ENCODE assay signal across 21 cellular contexts in the genomic region with DNA sequence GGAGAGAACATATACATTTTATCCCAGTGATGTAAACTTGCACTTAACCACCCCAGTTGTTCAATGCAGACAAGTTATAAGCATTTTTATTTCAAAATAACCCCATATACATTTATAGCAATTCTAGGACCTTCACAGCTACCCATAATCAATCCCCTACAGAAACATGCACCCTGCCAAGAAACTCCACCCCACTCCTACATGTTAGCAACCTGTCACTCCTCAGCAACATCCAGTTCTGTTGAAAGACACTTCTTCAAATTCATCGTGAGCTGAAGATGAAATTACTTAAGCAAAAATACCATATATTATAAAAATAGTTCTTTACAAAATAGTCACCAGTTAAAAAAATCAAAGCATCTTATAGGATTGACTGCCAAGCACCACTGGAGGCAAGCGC.
"Had no signal": no experiment of that assay in that cellular context is flagged by ENCODE, and none has a peak within 500 bp of the region (broad histone marks: within the 10 kb centered on the region; RNA-seq: fewer than 3 reads in every experiment).

No MANE protein-coding gene starts in this region.

- H3K27ac ChIP-seq: brain microvascular endothelial cell, foreskin keratinocyte, left lung, parathyroid adenoma had no signal

- H3K4me1 ChIP-seq: left lung, parathyroid adenoma, uterus had no signal

- H3K9ac ChIP-seq: parathyroid adenoma had no signal

- H2AFZ ChIP-seq: parathyroid adenoma had no signal

- H3K79me2 ChIP-seq: parathyroid adenoma had no signal

- H3K36me3 ChIP-seq: brain microvascular endothelial cell, left lung, stomach, uterus had no signal

- H3K9me3 ChIP-seq: left lung, stomach, uterus had no signal

- DNase-seq: activated CD4-positive, alpha-beta memory T cell treated with anti-CD3 and anti-CD28 coated beads, Interleukin-2, amount 10 ng/mL, durations not matched to agents 7 days and 5 days; activated CD4-positive, alpha-beta T cell treated with anti-CD3 and anti-CD28 coated beads for 4 hours; activated CD4-positive, CD25-positive, alpha-beta regulatory T cell; activated effector memory CD4-positive, alpha-beta T cell treated with anti-CD3 and anti-CD28 coated beads, Interleukin-2, amount 50 U/mL, for 16 hours; activated naive CD4-positive, alpha-beta T cell treated with anti-CD3 and anti-CD28 coated beads, Interleukin-2, amount 50 U/mL, for 16 hours; activated naive CD8-positive, alpha-beta T cell treated with anti-CD3 and anti-CD28 coated beads, Interleukin-2, amount 50 U/mL, for 24 hours; brain microvascular endothelial cell; central memory CD4-positive, alpha-beta T cell; hippocampal formation; kidney glomerular epithelial cell; left lung; natural killer cell; right cardiac atrium; stimulated activated CD4-positive, alpha-beta T cell treated with anti-CD3 and anti-CD28 coated beads, Interleukin-1b, Interleukin-23, amount 100 ng/mL, for 48 hours; SW 1271; T-helper 17 cell; uterus had no signal

- ATAC-seq: activated naive CD8-positive, alpha-beta T cell treated with anti-CD3 and anti-CD28 coated beads, Interleukin-2, amount 50 U/mL, for 24 hours; left lung; natural killer cell; right cardiac atrium; T-helper 17 cell had no signal

- H3K27me3 ChIP-seq: brain microvascular endothelial cell, dorsolateral prefrontal cortex, foreskin keratinocyte, left lung, stomach, uterus had no signal

- H3K4me3 ChIP-seq: left lung, stomach, uterus had no signal
